ENCODE assay signal across 8 cellular contexts in genomic region chr2:119218478-119219064, GRCh38. TPM values are rescaled to one million over a fixed set of nuclear protein-coding genes. Genes with fewer than 3 reads are reported as not detected.
DNase-seq lines count a peak whose midpoint lies in the region; ATAC-seq and TF ChIP-seq lines count a peak whose summit lies in the region.

No MANE protein-coding gene starts in this region.

- no peaks in the 10 kb centered on the region for H3K9me3 Mint-ChIP-seq in activated T-cell treated with anti-CD3 and anti-CD28 coated beads, Interleukin-2, amount 50 U/mL, for 4 hours

- TF ChIP-seq EP300 in transverse colon (IDR thresholded peaks at IDR 0.05; ENCODE audit: low read depth), result no peak

- H3K4me1 ChIP-seq in right atrium auricular region (peaks cover 0 to 4% of the 10 kb centered on the region in 2 donors), esophagus (ENCODE audit: control insufficient read depth in 2 of 2, insufficient read depth in 2 of 2, low read length in 1 of 2) (peaks cover 2 to 13% of the 10 kb centered on the region in 2 donors), skeletal muscle tissue (ENCODE audit: control insufficient read depth in 3 of 3, insufficient read depth in 3 of 3, low read length in 3 of 3) (peaks cover 7 to 27% (median 15%) of the 10 kb centered on the region in 3 donors), transverse colon (no peaks in the 10 kb centered on the region)

- no peak for TF ChIP-seq POLR2A in transverse colon (IDR thresholded peaks at IDR 0.05)

- DNase-seq in Right ventricle myocardium inferior (ENCODE audit: missing footprints), result no peak
- DNase-seq in right atrium auricular region (ENCODE audit: low spot score), result no peak
- peak; percentile 96 for DNase-seq in NCI-H69 (lab: John Stamatoyannopoulos, UW)
- DNase-seq in transverse colon, result no peak
- no peak for DNase-seq in activated T-cell treated with anti-CD3 and anti-CD28 coated beads, Interleukin-2, amount 50 U/mL, for 4 hours

- H3K4me1 Mint-ChIP-seq in activated T-cell treated with anti-CD3 and anti-CD28 coated beads, Interleukin-2, amount 50 U/mL, for 4 hours (ENCODE audit: low read depth), result no peaks in the 10 kb centered on the region

- H3K27me3 ChIP-seq in right atrium auricular region, result no peaks in the 10 kb centered on the region
- no peaks in the 10 kb centered on the region for H3K27me3 ChIP-seq in esophagus (ENCODE audit: control insufficient read depth in 1 of 2, insufficient read depth in 2 of 2, low read length in 2 of 2)
- no peaks in the 10 kb centered on the region for H3K27me3 ChIP-seq in skeletal muscle tissue (ENCODE audit: control insufficient read depth in 3 of 3, insufficient read depth in 3 of 3, low read length in 3 of 3)
- no peaks in the 10 kb centered on the region for H3K27me3 ChIP-seq in transverse colon

- no peaks in the 10 kb centered on the region for H3K36me3 Mint-ChIP-seq in activated T-cell treated with anti-CD3 and anti-CD28 coated beads, Interleukin-2, amount 50 U/mL, for 4 hours (ENCODE audit: insufficient read depth)

- intact Hi-C loops in Right ventricle myocardium inferior (cut with DNase I), result loop anchor here (1.0 to 5.0 kb wide), 2 partner anchors 47 to 259 kb away; no protein-coding TSS in a partner anchor
- intact Hi-C loops in transverse colon (cut with DNase I; ENCODE audit: low total_unique reads), result no loop called here

- WGBS in esophagus, 2 donors, result 35 to 42% methylated on average over 6 of the region's 6 CpGs
- 54% methylated on average over 6 of the region's 6 CpGs; no CpG with 5 or more reads in 1 of the 2 donors for WGBS in transverse colon (ENCODE audit: low coverage in 1 of 2), 2 donors

- TF ChIP-seq CTCF in right atrium auricular region (IDR thresholded peaks at IDR 0.05) (peak in 1 of 2 donors; percentile 57), transverse colon (IDR thresholded peaks at IDR 0.05) (no peak)

- H3K9ac ChIP-seq in skeletal muscle tissue (ENCODE audit: low read depth in 1 of 3, low read length in 3 of 3), result peak overlapping the region in 1 of 3 donors; percentile 62

- no peak overlapping the region for H3K4me3 ChIP-seq in right atrium auricular region
- no peak overlapping the region for H3K4me3 ChIP-seq in esophagus (ENCODE audit: low read depth in 1 of 2, low read length in 2 of 2)
- peak overlapping the region in 1 of 3 donors; percentile 29 for H3K4me3 ChIP-seq in skeletal muscle tissue (ENCODE audit: low read length in 3 of 3)
- no peak overlapping the region for H3K4me3 ChIP-seq in transverse colon

- H3K27me3 Mint-ChIP-seq in activated T-cell treated with anti-CD3 and anti-CD28 coated beads, Interleukin-2, amount 50 U/mL, for 4 hours (ENCODE audit: low read depth), result peaks cover 40% of the 10 kb centered on the region

- H3K36me3 ChIP-seq in right atrium auricular region (no peaks in the 10 kb centered on the region), esophagus (ENCODE audit: control insufficient read depth in 2 of 2, insufficient read depth in 2 of 2, low read length in 1 of 2) (no peaks in the 10 kb centered on the region), skeletal muscle tissue (ENCODE audit: control insufficient read depth in 3 of 3, insufficient read depth in 3 of 3, low read length in 3 of 3) (no peaks in the 10 kb centered on the region), transverse colon (no peaks in the 10 kb centered on the region)

- in situ Hi-C loops in transverse colon (cut with MboI; ENCODE audit: low pct_ligation_motif_present in 1 of 4, low pct_unique_long_range_greater_than_20kb in 1 of 4, low sequenced_read_pairs in 3 of 4), result no loop called here

- no peaks in the 10 kb centered on the region for H3K9me3 ChIP-seq in right atrium auricular region
- H3K9me3 ChIP-seq in esophagus (ENCODE audit: control insufficient read depth in 2 of 2, insufficient read depth in 1 of 2, low read depth in 1 of 2, low read length in 1 of 2), result no peaks in the 10 kb centered on the region
- no peaks in the 10 kb centered on the region for H3K9me3 ChIP-seq in skeletal muscle tissue (ENCODE audit: control insufficient read depth in 3 of 3, low read length in 3 of 3)
- no peaks in the 10 kb centered on the region for H3K9me3 ChIP-seq in transverse colon

- ATAC-seq in Right ventricle myocardium inferior (peak; percentile 40), HG02571 (IDR thresholded peaks at IDR 0.05; ENCODE audit: unreplicated experiment) (no peak)
- no peak for ATAC-seq in activated T-cell treated with anti-CD3 and anti-CD28 coated beads, Interleukin-2, amount 50 U/mL, for 4 hours

- H3K27ac ChIP-seq in right atrium auricular region (no peak overlapping the region), esophagus (ENCODE audit: low read depth in 2 of 2, low read length in 1 of 2) (peak overlapping the region; percentile 43 to 61), skeletal muscle tissue (ENCODE audit: low read depth, low read length) (peak overlapping the region; percentile 66), transverse colon (no peak overlapping the region)

- H3K4me3 Mint-ChIP-seq in activated T-cell treated with anti-CD3 and anti-CD28 coated beads, Interleukin-2, amount 50 U/mL, for 4 hours, result no peak overlapping the region

RNA-seq across cellular contexts. Expression of gene STEAP3, which starts 5.1 kb away (rescaled TPM):
- total RNA-seq in Right ventricle myocardium inferior, result 12.9 TPM
- 1 to 10 TPM; 4.4 to 8.2 TPM for total RNA-seq in right atrium auricular region
- 10 to 100 TPM in 1 of 2 donors, 1 to 10 TPM in 1; 9.6 to 10.5 TPM for polyA plus RNA-seq in esophagus
- total RNA-seq in skeletal muscle tissue, result 8.9 TPM
- total RNA-seq in transverse colon, result 10 to 100 TPM; 23.3 to 54.3 (median 37.6) TPM
- under 1 TPM; 0.15 to 0.24 (median 0.18) TPM for total RNA-seq in activated T-cell treated with anti-CD3 and anti-CD28 coated beads, Interleukin-2, amount 50 U/mL, for 4 hours

Comparison
In these comparisons a context has a peak if more than half of its experiments do, and no peak if none do; other contexts are left out.
1. H3K27ac ChIP-seq: peak in esophagus (2 of 2) and skeletal muscle tissue (single experiment); none in right atrium auricular region (0 of 2) and transverse colon (0 of 4).